Comparison of ENCODE assay signal across 8 cellular contexts in the genomic region with DNA sequence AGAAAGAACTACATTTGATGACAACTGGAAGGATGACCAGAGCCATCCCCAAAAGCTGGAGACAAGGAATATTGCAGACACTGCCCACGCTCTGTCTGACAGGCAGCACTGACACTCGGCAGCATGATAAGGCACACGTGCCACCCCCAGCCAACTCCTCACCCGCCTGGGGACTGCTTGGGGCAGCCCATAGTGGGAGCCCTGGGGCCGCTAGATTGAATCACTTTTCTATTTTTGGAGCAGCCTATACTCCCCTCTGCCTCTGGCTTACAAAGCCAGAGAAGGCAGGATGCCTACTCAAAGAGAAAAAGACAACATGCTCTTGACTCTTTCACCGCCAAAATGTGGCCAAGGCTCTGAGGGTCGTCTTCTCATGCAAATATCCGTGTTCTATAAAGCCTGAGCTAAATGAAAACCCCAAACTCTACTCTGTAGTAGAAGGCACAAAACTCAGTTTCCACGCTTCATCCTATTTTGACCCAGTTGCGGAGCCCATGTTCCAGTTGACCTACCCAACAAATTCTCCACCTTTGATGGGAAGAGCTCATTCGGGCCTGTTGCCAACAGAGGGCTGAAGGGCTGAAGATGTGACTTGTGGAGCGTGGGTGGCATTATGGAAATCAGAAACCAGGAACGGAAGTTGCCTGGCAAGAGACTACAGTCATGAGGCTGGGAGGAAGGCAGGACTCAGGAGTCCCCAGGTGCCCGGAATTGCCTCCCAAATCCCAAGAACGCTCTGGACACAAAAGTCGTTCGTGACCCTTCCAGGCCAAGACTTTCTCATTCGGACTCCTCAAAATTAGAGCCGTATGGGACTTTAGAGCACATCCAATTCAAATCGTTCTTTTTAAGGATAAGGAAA. TPM values are rescaled to one million over a fixed set of nuclear protein-coding genes. Genes with fewer than 3 reads are reported as not detected.
DNase-seq lines count a peak whose midpoint lies in the region; ATAC-seq and TF ChIP-seq lines count a peak whose summit lies in the region.

No MANE protein-coding gene starts in this region.

- no peak for DNase-seq in Caco-2
- DNase-seq in NCI-H526 (lab: John Stamatoyannopoulos, UW) = peak; percentile 51 to 75
- DNase-seq in activated T-cell treated with anti-CD3 and anti-CD28 coated beads, Interleukin-2, amount 50 U/mL, for 72 hours = peak; percentile 66 to 72
- DNase-seq in head of caudate nucleus = peak in 30 of 42 donors; percentile 17 to 77 (median 42)
- no peak for DNase-seq in effector CD4-positive, alpha-beta T cell
- DNase-seq in hippocampal formation (lab: John Stamatoyannopoulos, UW) = no peak

- peaks cover 43% of the 10 kb centered on the region for H3K36me3 Mint-ChIP-seq in Caco-2 (ENCODE audit: insufficient read depth, unreplicated experiment)
- H3K36me3 Mint-ChIP-seq in activated T-cell treated with anti-CD3 and anti-CD28 coated beads, Interleukin-2, amount 50 U/mL, for 72 hours (ENCODE audit: insufficient read depth in 2 of 2) = peaks cover 11 to 27% of the 10 kb centered on the region in 2 donors

- peak; percentile 28 for ATAC-seq in GM21528 (IDR thresholded peaks at IDR 0.05; ENCODE audit: low FRiP score, unreplicated experiment)
- ATAC-seq in activated T-cell treated with anti-CD3 and anti-CD28 coated beads, Interleukin-2, amount 50 U/mL, for 72 hours (replicated peaks in 1 of 2) = peak; percentile 65 to 71

- intact Hi-C loops in Caco-2 (cut with micrococcal nuclease; ENCODE audit: unreplicated experiment) (loop anchor here (1.0 kb wide), 1 partner anchor 57 kb away; a partner anchor contains a TSS), head of caudate nucleus (cut with DNase I) (loop anchor here (2.0 kb wide), 1 partner anchor 57 kb away; a partner anchor contains a TSS)

- POLR2A ChIA-PET in Caco-2 (lab: Charles Lee) = interaction anchor here (0.6 to 2.0 kb wide), 5 partner anchors 10 to 68 kb away, joined by 3 to 6 read pairs (median 4); a partner anchor contains a TSS

- H3K27me3 Mint-ChIP-seq in Caco-2 (ENCODE audit: insufficient read depth, unreplicated experiment) = no peaks in the 10 kb centered on the region
- H3K27me3 Mint-ChIP-seq in activated T-cell treated with anti-CD3 and anti-CD28 coated beads, Interleukin-2, amount 50 U/mL, for 72 hours (ENCODE audit: low read depth) = no peaks in the 10 kb centered on the region

- peak overlapping the region; percentile 78 for H3K4me3 Mint-ChIP-seq in Caco-2 (ENCODE audit: unreplicated experiment)
- peak overlapping the region; percentile 98 to 99 for H3K4me3 Mint-ChIP-seq in activated T-cell treated with anti-CD3 and anti-CD28 coated beads, Interleukin-2, amount 50 U/mL, for 72 hours

- H3K9me3 Mint-ChIP-seq in Caco-2 (ENCODE audit: unreplicated experiment) = no peaks in the 10 kb centered on the region
- H3K9me3 Mint-ChIP-seq in activated T-cell treated with anti-CD3 and anti-CD28 coated beads, Interleukin-2, amount 50 U/mL, for 72 hours = no peaks in the 10 kb centered on the region

- CTCF ChIA-PET in Caco-2 (lab: Charles Lee) = interaction anchor here (0.6 to 3.7 kb wide), 3 partner anchors 38 to 152 kb away, joined by 5 to 22 read pairs (median 5); no protein-coding TSS in a partner anchor

- H3K4me3 ChIP-seq in Caco-2 (ENCODE audit: low read depth, low read length) = peak overlapping the region; percentile 78
- peak overlapping the region; percentile 97 for H3K4me3 ChIP-seq in rectal smooth muscle tissue (ENCODE audit: low read length)

- H3K9me3 ChIP-seq in Caco-2 = no peaks in the 10 kb centered on the region

- H3K27me3 ChIP-seq in Caco-2 (replicated peaks; ENCODE audit: control insufficient read depth, insufficient read depth, low read length) = no peaks in the 10 kb centered on the region
- no peaks in the 10 kb centered on the region for H3K27me3 ChIP-seq in rectal smooth muscle tissue (ENCODE audit: control insufficient read depth, insufficient read depth, low read length)

- H3K4me1 Mint-ChIP-seq in Caco-2 (ENCODE audit: low read depth, unreplicated experiment) = peaks cover 24% of the 10 kb centered on the region
- peaks cover 39% of the 10 kb centered on the region for H3K4me1 Mint-ChIP-seq in activated T-cell treated with anti-CD3 and anti-CD28 coated beads, Interleukin-2, amount 50 U/mL, for 72 hours (ENCODE audit: low read depth)

- H3K4me1 ChIP-seq in Caco-2 (peaks cover 24% of the 10 kb centered on the region), rectal smooth muscle tissue (ENCODE audit: control insufficient read depth, insufficient read depth, low read length) (peaks cover 16% of the 10 kb centered on the region)

- TF ChIP-seq CTCF in Caco-2 (IDR thresholded peaks at IDR 0.05; ENCODE audit: insufficient read depth in 1 of 2, low read depth in 1 of 2, low read length in 1 of 2, severe bottlenecking in 1 of 2, unreplicated experiment in 1 of 2) = no peak

- H3K27ac Mint-ChIP-seq in Caco-2 (ENCODE audit: unreplicated experiment) = peak overlapping the region; percentile 61
- peak overlapping the region; percentile 99 for H3K27ac Mint-ChIP-seq in activated T-cell treated with anti-CD3 and anti-CD28 coated beads, Interleukin-2, amount 50 U/mL, for 72 hours

- TSS peak; percentile 43 for BruUV-seq in Caco-2 (replicated peaks; lab: Mats Ljungman, UMichigan)

- peaks cover 9% of the 10 kb centered on the region for H3K36me3 ChIP-seq in Caco-2 (ENCODE audit: control insufficient read depth, insufficient read depth, low read length)
- peaks cover 13% of the 10 kb centered on the region for H3K36me3 ChIP-seq in rectal smooth muscle tissue (ENCODE audit: control insufficient read depth, insufficient read depth, low read length)

- no peak overlapping the region for H3K9ac ChIP-seq in rectal smooth muscle tissue (ENCODE audit: low read length)

- H3K27ac ChIP-seq in rectal smooth muscle tissue (ENCODE audit: low read depth, low read length) = no peak overlapping the region

RNA-seq across cellular contexts. Expression of a gene that starts 1.1 kb away (rescaled TPM):
- total RNA-seq in Caco-2 (2022) = 146 and 155 TPM in 2 replicates
- total RNA-seq in activated T-cell treated with anti-CD3 and anti-CD28 coated beads, Interleukin-2, amount 50 U/mL, for 72 hours = 10 to 100 TPM; 77.0 to 79.7 TPM

RNA-seq across cellular contexts. Expression of a gene that starts 2.6 kb away (rescaled TPM):
- total RNA-seq in Caco-2 (2022) = 9.5 and 10.7 TPM in 2 replicates
- 10 to 100 TPM; 18.7 to 23.9 TPM for total RNA-seq in activated T-cell treated with anti-CD3 and anti-CD28 coated beads, Interleukin-2, amount 50 U/mL, for 72 hours

RNA-seq across cellular contexts. Expression of a gene that starts 14.0 kb away (rescaled TPM):
- 63.9 and 74.4 TPM in 2 replicates for total RNA-seq in Caco-2 (2022)
- total RNA-seq in activated T-cell treated with anti-CD3 and anti-CD28 coated beads, Interleukin-2, amount 50 U/mL, for 72 hours = 10 to 100 TPM; 14.9 to 19.0 TPM

RNA-seq across cellular contexts. Expression of a gene that starts 17.6 kb away (rescaled TPM):
- total RNA-seq in Caco-2 (2022) = not detected in 2 replicates
- total RNA-seq in activated T-cell treated with anti-CD3 and anti-CD28 coated beads, Interleukin-2, amount 50 U/mL, for 72 hours = under 1 TPM; 0.65 to 0.91 TPM

RNA-seq across cellular contexts. Expression of a gene that starts 33.7 kb away (rescaled TPM):
- total RNA-seq in Caco-2 (2022) = 4.1 and 4.6 TPM in 2 replicates
- total RNA-seq in activated T-cell treated with anti-CD3 and anti-CD28 coated beads, Interleukin-2, amount 50 U/mL, for 72 hours = 10 to 100 TPM in 1 of 2 donors, 1 to 10 TPM in 1; 9.6 to 10.4 TPM

Comparison
In these comparisons a context has a peak if more than half of its experiments do, and no peak if none do; other contexts are left out.
1. DNase-seq: peak in NCI-H526 (2 of 2), activated T-cell treated with anti-CD3 and anti-CD28 coated beads, Interleukin-2, amount 50 U/mL, for 72 hours (2 of 2) and head of caudate nucleus (30 of 42); none in Caco-2 (0 of 2), effector CD4-positive, alpha-beta T cell (single experiment) and hippocampal formation (0 of 2).